1 cellular context compared by ENCODE assay signal in genomic region chr11:79431535-79431934, GRCh38.
TF ChIP-seq lines count a peak whose summit lies in the region.

No MANE protein-coding gene starts in this region.

TF ChIP-seq in SK-N-SH, 30 proteins besides CTCF, POLR2A, EP300 and RAD21 (continued from another document):
- no peak for TF ChIP-seq GATA2 (CRISPR knock-in tag; IDR thresholded peaks at IDR 0.05)
